ENCODE assay signal across 12 cellular contexts in the genomic region with DNA sequence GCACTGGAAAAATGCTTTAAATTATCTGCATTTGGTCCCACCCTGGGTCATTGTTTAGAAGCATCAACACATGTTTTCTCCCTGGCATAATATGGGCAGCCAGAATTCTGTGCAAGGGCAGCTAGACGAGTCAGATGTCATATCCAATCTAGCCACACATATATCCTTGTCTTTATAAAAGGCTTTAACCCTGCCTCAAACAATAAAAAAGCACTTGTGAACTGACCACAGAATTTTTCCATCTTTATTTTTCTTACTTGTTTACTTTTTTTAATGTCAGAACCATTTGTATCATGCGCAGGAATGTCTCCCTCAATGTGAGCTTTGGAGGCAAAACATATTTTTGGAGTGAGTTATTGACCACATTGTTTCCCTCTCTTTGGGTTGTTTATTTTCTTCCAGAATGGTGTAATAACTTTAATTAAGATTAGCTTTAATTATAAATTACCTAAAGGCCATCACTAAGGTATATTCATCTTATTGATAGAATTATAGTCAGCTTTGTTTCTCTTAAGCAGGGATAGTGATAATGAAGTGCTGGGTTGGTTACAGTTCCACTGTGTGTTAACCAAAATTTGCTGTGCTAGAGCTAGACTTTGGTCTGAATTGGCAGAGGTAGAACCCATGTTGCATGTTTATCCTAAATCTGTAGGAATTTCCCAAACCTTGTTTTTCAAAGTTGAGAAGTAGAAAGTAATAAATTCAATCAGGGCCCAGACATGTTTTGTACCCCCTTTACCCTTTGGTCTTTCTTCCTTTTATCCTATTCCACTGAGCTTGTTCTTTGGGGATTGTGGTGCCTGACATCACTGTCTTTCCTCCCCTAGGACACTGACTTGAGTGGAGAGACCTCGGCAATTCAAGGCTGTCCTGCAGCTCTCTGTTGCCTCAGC.
DNase-seq lines count a peak whose midpoint lies in the region; ATAC-seq, FAIRE-seq and TF ChIP-seq lines count a peak whose summit lies in the region.
"Had no signal": no experiment of that assay in that cellular context is flagged by ENCODE, and none has a peak within 500 bp of the region (broad histone marks: within the 10 kb centered on the region; RNA-seq: fewer than 3 reads in every experiment).

No MANE protein-coding gene starts in this region.

- H3K4ac ChIP-seq in mesendoderm (ENCODE audit: low read depth, low read length), result no peak overlapping the region

- no peak for DNase-seq in right lobe of liver
- DNase-seq in HepG2 (ENCODE audit: low spot score), result no peak
- DNase-seq in choroid plexus epithelial cell (ENCODE audit: low read depth), result peak; percentile 75
- no peak for DNase-seq in mesendoderm
- no peak for DNase-seq in NCI-H2227 treated with DMSO at 0.1 percent for 48 hours (lab: John Stamatoyannopoulos, UW)
- no peak for DNase-seq in KG1 (lab: John Stamatoyannopoulos, UW)
- no peak for DNase-seq in stimulated activated CD4-positive, alpha-beta T cell treated with anti-CD3 and anti-CD28 coated beads, Interleukin-2, amount 100 ng/mL, for 24 hours
- DNase-seq: hippocampal formation, NCI-H1694 treated with DMSO at 0.1 percent for 48 hours, testis had no signal

- H4K5ac ChIP-seq in mesendoderm (ENCODE audit: low read length), result no peak overlapping the region

- H4K8ac ChIP-seq in mesendoderm (ENCODE audit: low read depth, low read length), result no peak overlapping the region

- in situ Hi-C loops in HepG2 (cut with HindIII; ENCODE audit: extremely low pct_ligation_motif_present, low pct_unique_long_range_greater_than_20kb), result no loop called here

- TF ChIP-seq EP300 in HepG2 (IDR thresholded peaks at IDR 0.05; ENCODE audit: low read depth in 2 of 2, low read length in 2 of 2) (no peak), HepG2 (CRISPR knock-in tag; IDR thresholded peaks at IDR 0.05; ENCODE audit: borderline replicate concordance) (no peak)

- TF ChIP-seq RAD21 in HepG2 (CRISPR knock-in tag; IDR thresholded peaks at IDR 0.05), result no peak

- BruUV-seq in HepG2 (replicated peaks; lab: Mats Ljungman, UMichigan), result no TSS peak

- 67% methylated on average over 3 of the region's 3 CpGs for WGBS in right lobe of liver (ENCODE audit: insufficient coverage, low coverage, low lambda C conversion rate, missing lambda C conversion rate)
- WGBS in HepG2 (ENCODE audit: low lambda C conversion rate), result 83% methylated on average over 3 of the region's 3 CpGs
- WGBS in mesendoderm (ENCODE audit: extremely low coverage, insufficient coverage, low lambda C conversion rate), result no CpG with 5 or more reads among the region's 3 CpGs

- intact Hi-C loops in right lobe of liver (cut with DNase I), result no loop called here
- intact Hi-C loops in HepG2 (cut with micrococcal nuclease; ENCODE audit: unreplicated experiment), result no loop called here

- no peak overlapping the region for H2AFZ ChIP-seq in HepG2 (ENCODE audit: low read length)

- no peak for FAIRE-seq in HepG2 (lab: Jason Lieb, UNC)
- FAIRE-seq: K562 had no signal

- no peak overlapping the region for H3K18ac ChIP-seq in mesendoderm (ENCODE audit: low read length)

- H3K56ac ChIP-seq in mesendoderm (ENCODE audit: low read length), result no peak overlapping the region

- TF ChIP-seq POLR2A in right lobe of liver (IDR thresholded peaks at IDR 0.05), result no peak
- TF ChIP-seq POLR2A in HepG2 (IDR thresholded peaks at IDR 0.05; ENCODE audit: insufficient read depth in 1 of 2, low read depth in 2 of 2, low read length in 2 of 2), result no peak

- H3K79me1 ChIP-seq in mesendoderm (ENCODE audit: low read length), result no peaks in the 10 kb centered on the region

- H3K4me2 ChIP-seq in HepG2 (ENCODE audit: low read depth, low read length) (no peak overlapping the region), mesendoderm (ENCODE audit: low read length) (no peak overlapping the region)

- ATAC-seq in right lobe of liver (peak; percentile 50 to 72 (median 66)), HepG2 (no peak)
- ATAC-seq: K562 had no signal

- H3K27ac ChIP-seq in right lobe of liver (no peak overlapping the region), HepG2 (ENCODE audit: extremely low read length, insufficient read depth, low read length) (no peak overlapping the region), muscle layer of colon (ENCODE audit: low read depth, low read length) (peak overlapping the region; percentile 50), mesendoderm (ENCODE audit: low read depth, low read length) (no peak overlapping the region)

- H3K4me1 ChIP-seq in right lobe of liver (peaks cover 0 to 17% (median 8%) of the 10 kb centered on the region in 4 donors), HepG2 (ENCODE audit: insufficient read depth, low read length) (peaks cover 37% of the 10 kb centered on the region), muscle layer of colon (ENCODE audit: insufficient read depth, low read length) (peaks cover 43% of the 10 kb centered on the region), mesendoderm (ENCODE audit: control insufficient read depth, low read depth, low read length) (no peaks in the 10 kb centered on the region)

- no peaks in the 10 kb centered on the region for H3K36me3 ChIP-seq in right lobe of liver
- H3K36me3 ChIP-seq in HepG2 (replicated peaks in 1 of 2; ENCODE audit: control insufficient read depth in 1 of 2, insufficient read depth in 2 of 2, low read length in 2 of 2), result no peaks in the 10 kb centered on the region
- H3K36me3 ChIP-seq in muscle layer of colon (ENCODE audit: insufficient read depth, low read length), result no peaks in the 10 kb centered on the region
- H3K36me3 ChIP-seq in mesendoderm (ENCODE audit: control insufficient read depth, insufficient read depth, low read length), result no peaks in the 10 kb centered on the region

- H3K9ac ChIP-seq in HepG2 (ENCODE audit: insufficient read depth, low read depth, low read length), result no peak overlapping the region
- H3K9ac ChIP-seq in muscle layer of colon (ENCODE audit: low read length), result no peak overlapping the region
- no peak overlapping the region for H3K9ac ChIP-seq in mesendoderm (ENCODE audit: low read length)

- H3K23ac ChIP-seq in mesendoderm (ENCODE audit: low read length), result no peak overlapping the region

- no peak overlapping the region for H2BK15ac ChIP-seq in mesendoderm (replicated peaks; ENCODE audit: low read depth)

- H3K4me3 ChIP-seq in right lobe of liver, result no peak overlapping the region
- H3K4me3 ChIP-seq in HepG2 (replicated peaks in 1 of 3; ENCODE audit: insufficient read depth in 1 of 3, low read depth in 2 of 3, low read length in 3 of 3), result no peak overlapping the region
- no peak overlapping the region for H3K4me3 ChIP-seq in choroid plexus epithelial cell (ENCODE audit: low read depth, low read length)
- H3K4me3 ChIP-seq in muscle layer of colon (ENCODE audit: low read depth in 1 of 2, low read length in 2 of 2), result no peak overlapping the region
- H3K4me3 ChIP-seq in mesendoderm (ENCODE audit: low read length), result no peak overlapping the region
- H3K4me3 ChIP-seq: K562, testis had no signal

- CTCF ChIA-PET in HepG2 (lab: Yijun Ruan, JAX; ENCODE audit: low intra/inter-chr PET ratio, low total read pairs), result no interaction called here

- no peaks in the 10 kb centered on the region for H4K20me1 ChIP-seq in HepG2 (ENCODE audit: insufficient read depth, low read length)

- TF ChIP-seq CTCF in right lobe of liver (IDR thresholded peaks at IDR 0.05) (no peak), HepG2 (CRISPR knock-in tag; IDR thresholded peaks at IDR 0.05) (no peak), choroid plexus epithelial cell (conservative IDR thresholded peaks at IDR 0.05; ENCODE audit: low read depth, low read length) (no peak)

- H3K27me3 ChIP-seq in right lobe of liver (no peaks in the 10 kb centered on the region), HepG2 (ENCODE audit: control insufficient read depth in 1 of 2, insufficient read depth in 2 of 2, low read length in 2 of 2) (no peaks in the 10 kb centered on the region), muscle layer of colon (ENCODE audit: control insufficient read depth in 1 of 2, insufficient read depth in 2 of 2, low read length in 2 of 2) (no peaks in the 10 kb centered on the region), mesendoderm (ENCODE audit: insufficient read depth, low read length, poor library complexity) (no peaks in the 10 kb centered on the region)
- H3K27me3 ChIP-seq: testis had no signal

- H2AK5ac ChIP-seq in mesendoderm (ENCODE audit: low read length), result no peak overlapping the region

- H3K79me2 ChIP-seq in HepG2 (ENCODE audit: insufficient read depth, low read length) (no peaks in the 10 kb centered on the region), mesendoderm (ENCODE audit: control insufficient read depth, insufficient read depth, low read length) (no peaks in the 10 kb centered on the region)

- H3K9me3 ChIP-seq in right lobe of liver, result no peaks in the 10 kb centered on the region
- no peaks in the 10 kb centered on the region for H3K9me3 ChIP-seq in HepG2 (ENCODE audit: low read length)
- no peaks in the 10 kb centered on the region for H3K9me3 ChIP-seq in muscle layer of colon (ENCODE audit: low read length)
- H3K9me3 ChIP-seq: testis had no signal

- H2BK5ac ChIP-seq in mesendoderm (ENCODE audit: low read length), result no peak overlapping the region

- H2BK120ac ChIP-seq in mesendoderm (ENCODE audit: low read depth, low read length), result no peak overlapping the region

- POLR2A ChIA-PET in HepG2 (lab: Yijun Ruan, JAX), result no interaction called here

TF ChIP-seq in HepG2, 621 proteins besides CTCF, POLR2A, EP300 and RAD21 (continues in another document):
- TF ChIP-seq ZNF329 (CRISPR knock-in tag; IDR thresholded peaks at IDR 0.05; ENCODE audit: low read depth), result no peak
- no peak for TF ChIP-seq ATAD3A (CRISPR knock-in tag; IDR thresholded peaks at IDR 0.05)
- TF ChIP-seq SOX13 (IDR thresholded peaks at IDR 0.05), result no peak
- TF ChIP-seq SOX13 (CRISPR knock-in tag; conservative IDR thresholded peaks at IDR 0.05 in 1 of 2, IDR thresholded peaks at IDR 0.05 in 1 of 2), result no peak
- TF ChIP-seq, protein P1, sequence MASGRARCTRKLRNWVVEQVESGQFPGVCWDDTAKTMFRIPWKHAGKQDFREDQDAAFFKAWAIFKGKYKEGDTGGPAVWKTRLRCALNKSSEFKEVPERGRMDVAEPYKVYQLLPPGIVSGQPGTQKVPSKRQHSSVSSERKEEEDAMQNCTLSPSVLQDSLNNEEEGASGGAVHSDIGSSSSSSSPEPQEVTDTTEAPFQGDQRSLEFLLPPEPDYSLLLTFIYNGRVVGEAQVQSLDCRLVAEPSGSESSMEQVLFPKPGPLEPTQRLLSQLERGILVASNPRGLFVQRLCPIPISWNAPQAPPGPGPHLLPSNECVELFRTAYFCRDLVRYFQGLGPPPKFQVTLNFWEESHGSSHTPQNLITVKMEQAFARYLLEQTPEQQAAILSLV (CRISPR knock-in tag; IDR thresholded peaks at IDR 0.05; ENCODE audit: borderline replicate concordance), result no peak
- no peak for TF ChIP-seq ZNF331 (CRISPR knock-in tag; IDR thresholded peaks at IDR 0.05)
